Comparison of ENCODE assay signal across 8 cellular contexts in the genomic region with DNA sequence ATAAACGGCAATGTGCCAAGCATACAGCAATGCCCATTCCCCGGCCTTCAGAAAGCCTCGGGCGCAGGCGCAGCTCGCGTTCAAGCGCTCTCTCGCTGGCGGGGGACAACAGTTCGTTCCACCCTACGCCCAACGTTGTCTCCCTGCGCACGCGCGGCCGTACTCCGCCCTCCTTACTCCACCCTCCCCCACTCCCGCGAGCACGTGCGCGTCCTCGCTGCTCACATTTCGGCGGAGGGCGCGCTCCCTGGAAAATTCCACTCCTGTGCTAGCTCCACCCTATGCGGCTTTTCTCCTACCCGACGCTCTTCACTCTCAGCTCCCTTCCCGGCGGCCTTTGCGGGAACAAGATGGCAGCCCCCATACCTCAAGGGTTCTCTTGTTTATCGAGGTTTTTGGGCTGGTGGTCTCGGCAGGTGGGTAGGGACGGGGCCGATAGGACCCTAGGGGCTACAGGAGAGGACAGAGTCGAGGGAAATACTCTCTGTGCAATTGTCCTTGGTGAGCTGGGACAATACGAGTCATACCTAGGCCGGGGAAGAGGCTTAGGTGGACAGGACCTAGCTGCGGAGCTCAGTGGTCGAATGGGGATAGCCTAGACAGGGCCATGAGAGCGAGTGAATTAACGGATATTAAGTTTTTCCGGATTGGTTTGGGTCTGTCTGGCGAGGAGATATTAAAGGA. TPM values are rescaled to one million over a fixed set of nuclear protein-coding genes. Genes with fewer than 3 reads are reported as not detected.
DNase-seq lines count a peak whose midpoint lies in the region; ATAC-seq and TF ChIP-seq lines count a peak whose summit lies in the region.
"Not testable (repeated sequence)": the region's sequence is repeated elsewhere in the genome, so short reads cannot be mapped to it uniquely, and the experiment has no call there.

A gene (plus strand): TSS at position 335 of the 684 bp plus-strand sequence. CDS start 16 bp downstream, at position 351.

- peak; percentile 94 for ATAC-seq in GM19397 (IDR thresholded peaks at IDR 0.05; ENCODE audit: unreplicated experiment)
- ATAC-seq in HG03565 (IDR thresholded peaks at IDR 0.05; ENCODE audit: unreplicated experiment), result peak; percentile 91
- peak; percentile 93 for ATAC-seq in left lobe of liver

- DNase-seq in NCI-H748 treated with DMSO at 0.1 percent for 48 hours (lab: John Stamatoyannopoulos, UW) (peak; percentile 87), dedifferentiated amniotic fluid mesenchymal stem cell (ENCODE audit: extremely low spot score) (peak; percentile 94), left lobe of liver (ENCODE audit: low spot score) (peak; percentile 99)
- DNase-seq in activated CD4-positive, alpha-beta T cell treated with anti-CD3 and anti-CD28 coated beads, Interleukin-2, amount 50 U/mL, for 24 hours (ENCODE audit: low read depth in 1 of 2, low spot score in 1 of 2), result peak; percentile 94 to 96
- peak; percentile 96 to 97 for DNase-seq in stimulated activated CD4-positive, alpha-beta T cell treated with anti-CD3 and anti-CD28 coated beads, Interleukin-2, amount 100 ng/mL, for 24 hours

- H3K27ac ChIP-seq in C4-2B, result peak within 1 kb of the TSS; percentile 53

- TF ChIP-seq CTCF in C4-2B (conservative IDR thresholded peaks at IDR 0.05), result not testable (repeated sequence)

RNA-seq across cellular contexts. Expression of the gene that starts here (rescaled TPM):
- total RNA-seq in left lobe of liver, result 19.1 TPM

Comparison
In these comparisons a context has a peak if more than half of its experiments do, and no peak if none do; other contexts are left out.
1. Peak in every context shown above with its lines: DNase-seq, ATAC-seq and H3K27ac ChIP-seq.